In the genomic region with DNA sequence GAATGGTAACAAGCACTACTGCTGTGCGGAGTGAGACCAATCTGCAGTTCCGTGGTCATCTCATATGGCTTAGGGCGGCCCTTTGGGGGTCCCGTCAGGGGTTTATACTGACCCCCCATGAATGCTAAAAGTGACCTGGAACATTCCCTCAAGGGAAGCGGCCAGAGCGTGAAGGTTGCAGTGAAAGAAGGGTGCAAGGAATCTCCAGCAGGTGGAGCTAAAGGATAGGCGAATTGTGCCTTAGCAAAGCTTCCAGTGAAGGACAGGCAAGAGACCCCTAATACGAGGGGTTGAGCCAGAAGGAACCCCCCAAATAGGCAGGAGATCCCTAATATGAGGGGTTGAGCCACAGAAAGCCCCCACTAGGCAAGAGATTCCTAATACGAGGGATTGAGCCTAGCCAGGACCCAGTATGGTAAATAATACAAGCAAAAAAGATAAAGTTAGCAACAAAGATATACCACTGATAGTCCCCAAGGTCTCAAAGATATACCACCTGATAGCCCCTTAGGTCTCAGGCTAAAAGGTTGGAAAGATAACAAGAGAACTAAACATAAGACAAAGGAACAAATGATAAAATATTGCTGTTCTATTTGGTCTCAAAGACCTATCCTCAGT, we compare ENCODE assay signal across 1 cellular context.
TF ChIP-seq lines count a peak whose summit lies in the region.

No MANE protein-coding gene starts in this region.

TF ChIP-seq in H1, 55 proteins besides CTCF, POLR2A, EP300 and RAD21:
- TF ChIP-seq TCF12 (IDR thresholded peaks at IDR 0.05; ENCODE audit: low read depth, low read length) (no peak), CHD2 (IDR thresholded peaks at IDR 0.05; ENCODE audit: low read length) (0 out of 2 replicates have a peak, but pooled peaks have one; percentile 20), SRF (IDR thresholded peaks at IDR 0.05; ENCODE audit: low read depth, low read length) (no peak), POLR2AphosphoS5 (IDR thresholded peaks at IDR 0.05; ENCODE audit: low read depth, low read length) (0 out of 2 replicates have a peak, but pooled peaks have one; percentile 49)
